Comparison of ENCODE assay signal across 8 cellular contexts in the genomic region with DNA sequence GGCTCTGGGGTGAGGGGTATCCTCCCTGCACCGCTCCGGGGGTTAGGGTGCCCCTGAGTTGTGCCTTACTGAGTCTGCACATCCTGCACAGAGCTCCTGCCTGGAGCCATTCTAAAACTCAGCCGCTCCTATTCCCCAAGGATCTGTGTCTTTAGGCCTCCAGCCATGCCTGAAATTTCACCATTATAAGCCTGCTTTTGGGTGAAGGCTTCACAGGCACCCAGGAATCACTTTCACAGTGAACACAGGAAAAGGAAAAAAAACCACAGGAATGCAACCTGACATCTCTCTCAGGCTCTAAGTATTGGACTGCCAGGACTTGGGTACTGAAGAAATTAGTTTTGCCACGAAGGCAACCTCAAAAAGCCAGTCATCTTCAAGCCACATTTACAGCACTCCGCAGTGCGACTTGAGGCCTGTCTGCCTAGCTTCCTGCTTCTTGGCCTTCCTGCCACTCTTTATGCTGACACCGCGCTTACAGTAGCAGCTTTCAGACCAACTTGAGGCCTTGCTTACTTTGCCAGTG.
DNase-seq lines count a peak whose midpoint lies in the region; ATAC-seq and TF ChIP-seq lines count a peak whose summit lies in the region.

No MANE protein-coding gene starts in this region.

- DNase-seq in activated T-cell treated with anti-CD3 and anti-CD28 coated beads, Interleukin-2, amount 50 U/mL, for 48 hours: peak; percentile 52 to 62
- peak; percentile 28 for DNase-seq in globus pallidus (ENCODE audit: low spot score)
- DNase-seq in stimulated activated CD4-positive, alpha-beta T cell treated with anti-CD3 and anti-CD28 coated beads, Interleukin-2, amount 100 ng/mL, for 24 hours: peak; percentile 48 to 59
- DNase-seq in NCI-H1436 treated with DMSO at 0.1 percent for 48 hours (lab: John Stamatoyannopoulos, UW): no peak
- no peak for DNase-seq in D341Med (ENCODE audit: low spot score)
- no peak for DNase-seq in NCI-H82 treated with DMSO at 0.1 percent for 48 hours (lab: John Stamatoyannopoulos, UW; ENCODE audit: unreplicated experiment)

- no peaks in the 10 kb centered on the region for H3K36me3 ChIP-seq in KMS-11 (ENCODE audit: insufficient read depth)

- H4K20me1 ChIP-seq in KMS-11 (ENCODE audit: insufficient read depth): no peaks in the 10 kb centered on the region

- TF ChIP-seq CTCF in KMS-11 (conservative IDR thresholded peaks at IDR 0.05; ENCODE audit: low read depth, low read length): no peak

- H3K4me3 ChIP-seq in KMS-11 (IDR thresholded peaks at IDR 0.05; ENCODE audit: insufficient read depth, low read depth, low read length): no peak overlapping the region

- no peaks in the 10 kb centered on the region for H3K79me2 ChIP-seq in KMS-11 (ENCODE audit: insufficient read depth, low read depth)

- H2AFZ ChIP-seq in KMS-11 (ENCODE audit: low read depth): peak overlapping the region; percentile 27; the same call in 1 of the 2 replicates

- peak overlapping the region; percentile 26; the same call in 1 of the 2 replicates for H3K9ac ChIP-seq in KMS-11

- H3K4me1 ChIP-seq in KMS-11 (ENCODE audit: low read depth, poor library complexity, severe bottlenecking): peaks cover 40% of the 10 kb centered on the region

- peak overlapping the region; percentile 81 for H3K27ac ChIP-seq in KMS-11

- H3K27me3 ChIP-seq in KMS-11 (ENCODE audit: insufficient read depth, low read depth): no peaks in the 10 kb centered on the region

- peak; percentile 68 for ATAC-seq in GM19463 (IDR thresholded peaks at IDR 0.05; ENCODE audit: unreplicated experiment)

- peak overlapping the region; percentile 87 for H3K4me2 ChIP-seq in KMS-11

Comparison
In these comparisons a context has a peak if more than half of its experiments do, and no peak if none do; other contexts are left out.
1. DNase-seq: peak in activated T-cell treated with anti-CD3 and anti-CD28 coated beads, Interleukin-2, amount 50 U/mL, for 48 hours (2 of 2), globus pallidus (single experiment) and stimulated activated CD4-positive, alpha-beta T cell treated with anti-CD3 and anti-CD28 coated beads, Interleukin-2, amount 100 ng/mL, for 24 hours (2 of 2); none in NCI-H1436 treated with DMSO at 0.1 percent for 48 hours (single experiment), D341Med (single experiment) and NCI-H82 treated with DMSO at 0.1 percent for 48 hours (single experiment).